Comparison of ENCODE assay signal across 25 cellular contexts in the genomic region with DNA sequence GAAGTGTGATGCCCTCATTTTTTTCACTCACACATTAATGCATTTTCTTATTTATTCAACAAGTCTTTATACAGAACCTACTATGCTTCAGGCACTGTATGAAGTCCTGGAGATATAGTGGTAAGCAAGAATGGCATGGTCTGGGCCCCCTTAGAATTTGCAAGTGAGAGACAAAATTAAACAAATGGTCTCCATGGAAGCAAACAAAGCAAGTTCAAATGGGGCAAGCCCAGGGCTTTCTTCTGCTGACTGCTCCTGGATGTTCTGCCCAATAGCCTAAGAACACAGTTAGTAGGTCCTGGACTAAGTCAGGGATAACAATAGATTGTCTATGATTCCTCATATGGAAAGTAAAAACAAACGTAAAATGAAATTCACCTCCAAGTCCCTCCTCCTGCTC.
"Had no signal": no experiment of that assay in that cellular context is flagged by ENCODE, and none has a peak within 500 bp of the region (broad histone marks: within the 10 kb centered on the region; RNA-seq: fewer than 3 reads in every experiment).

No MANE protein-coding gene starts in this region.

- H3K36me3 ChIP-seq: colonic mucosa, esophagus muscularis mucosa, heart right ventricle, lower lobe of right lung, neutrophil, pancreas, right atrium auricular region, sigmoid colon, suprapubic skin, transverse colon, vagina had no signal

- ATAC-seq: foreskin keratinocyte; heart right ventricle; left colon; left ventricle myocardium superior; mucosa of descending colon; pancreas; stimulated activated naive B cell treated with anti-CD40 and anti-IgM and Interleukin-4, amounts not matched to agents 10 μg/mL and 1 μg/mL and 100 μg/mL, for 72 hours had no signal

- H3K27ac ChIP-seq: esophagus muscularis mucosa, foreskin keratinocyte, heart right ventricle, lower lobe of right lung, neutrophil, pancreas, right atrium auricular region, sigmoid colon, suprapubic skin, vagina had no signal

- DNase-seq: colonic mucosa; effector CD8-positive, alpha-beta T cell; foreskin keratinocyte; glutamatergic neuron; heart right ventricle; hypothalamus; immature natural killer cell; islet precursor cell; kidney glomerular epithelial cell; left colon; left ventricle myocardium superior; lower lobe of right lung; mucosa of descending colon; naive B cell; pancreas; sigmoid colon; stimulated activated CD4-positive, alpha-beta T cell treated with anti-CD3 and anti-CD28 coated beads, Interleukin-2, amount 100 ng/mL, for 24 hours; stimulated activated CD4-positive, alpha-beta T cell treated with anti-CD3 and anti-CD28 coated beads, Interleukin-4, amount 100 ng/mL, for 24 hours; stimulated activated naive B cell treated with anti-CD40 and anti-IgM and Interleukin-4, amounts not matched to agents 10 μg/mL and 1 μg/mL and 100 μg/mL, for 72 hours; transverse colon had no signal

- H3K4me1 ChIP-seq: colonic mucosa, heart right ventricle, lower lobe of right lung, pancreas, right atrium auricular region, suprapubic skin, vagina had no signal

- H3K9me3 ChIP-seq: colonic mucosa, esophagus muscularis mucosa, mucosa of descending colon, neutrophil, pancreas, right atrium auricular region, sigmoid colon, suprapubic skin, transverse colon, vagina had no signal

- H3K4me3 ChIP-seq: colonic mucosa, esophagus muscularis mucosa, heart right ventricle, lower lobe of right lung, mucosa of descending colon, pancreas, right atrium auricular region, sigmoid colon, suprapubic skin, transverse colon, vagina had no signal

- H3K27me3 ChIP-seq: colonic mucosa, foreskin keratinocyte, pancreas, right atrium auricular region, sigmoid colon, vagina had no signal
